Comparison of ENCODE assay signal across 31 cellular contexts in the genomic region with DNA sequence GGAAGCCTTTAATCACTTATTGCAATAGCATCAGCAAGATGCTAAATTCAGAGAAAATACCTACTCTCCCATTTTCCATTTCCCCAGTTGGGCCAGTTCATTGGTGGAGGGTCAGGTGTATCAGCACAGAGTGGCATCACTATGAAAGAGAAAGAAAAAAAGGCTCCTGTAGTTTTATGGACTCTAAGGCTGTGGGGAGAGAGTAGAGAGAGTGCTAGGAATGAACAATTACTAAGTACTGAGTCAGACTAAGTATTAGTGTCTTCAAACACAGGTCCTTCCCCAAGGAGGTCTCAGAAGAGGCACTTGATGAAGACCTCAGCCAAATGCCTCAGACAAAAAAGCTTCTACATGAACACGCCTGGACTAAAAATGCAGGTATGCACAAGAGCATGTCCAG.
"Had no signal": no experiment of that assay in that cellular context is flagged by ENCODE, and none has a peak within 500 bp of the region (broad histone marks: within the 10 kb centered on the region; RNA-seq: fewer than 3 reads in every experiment).

No MANE protein-coding gene starts in this region.

- H3K36me3 ChIP-seq: MG63, SJSA1 had no signal

- H3K27ac ChIP-seq: KMS-11, PC-9, RWPE1, SJSA1 had no signal

- DNase-seq: Karpas-422, NCI-H1048, NCI-H1092 treated with DMSO at 0.1 percent for 48 hours, NCI-H1105 treated with DMSO at 0.1 percent for 48 hours, NCI-H1417, NCI-H1436, NCI-H146, NCI-H1694 treated with DMSO at 0.1 percent for 48 hours, NCI-H187 treated with DMSO at 0.1 percent for 48 hours, NCI-H2029, NCI-H2081, NCI-H2171 treated with DMSO at 0.1 percent for 48 hours, NCI-H2227 treated with DMSO at 0.1 percent for 48 hours, NCI-H345, NCI-H446, NCI-H510A treated with DMSO at 0.1 percent for 48 hours, NCI-H524 treated with DMSO at 0.1 percent for 48 hours, NCI-H69, NCI-H748 treated with DMSO at 0.1 percent for 48 hours, NCI-H82, PC-9, Right ventricle myocardium superior, SHP77 treated with DMSO at 0.1 percent for 48 hours, SK-N-SH, SW 1271, T-helper 1 cell had no signal

- H3K27me3 ChIP-seq: SJSA1 had no signal

- ATAC-seq: Panc1 had no signal

- H3K4me1 ChIP-seq: SJSA1 had no signal

- H3K4me3 ChIP-seq: MG63, PC-9, SJSA1 had no signal

- H3K9me3 ChIP-seq: MG63, SJSA1, SK-N-SH had no signal
